In the genomic region with DNA sequence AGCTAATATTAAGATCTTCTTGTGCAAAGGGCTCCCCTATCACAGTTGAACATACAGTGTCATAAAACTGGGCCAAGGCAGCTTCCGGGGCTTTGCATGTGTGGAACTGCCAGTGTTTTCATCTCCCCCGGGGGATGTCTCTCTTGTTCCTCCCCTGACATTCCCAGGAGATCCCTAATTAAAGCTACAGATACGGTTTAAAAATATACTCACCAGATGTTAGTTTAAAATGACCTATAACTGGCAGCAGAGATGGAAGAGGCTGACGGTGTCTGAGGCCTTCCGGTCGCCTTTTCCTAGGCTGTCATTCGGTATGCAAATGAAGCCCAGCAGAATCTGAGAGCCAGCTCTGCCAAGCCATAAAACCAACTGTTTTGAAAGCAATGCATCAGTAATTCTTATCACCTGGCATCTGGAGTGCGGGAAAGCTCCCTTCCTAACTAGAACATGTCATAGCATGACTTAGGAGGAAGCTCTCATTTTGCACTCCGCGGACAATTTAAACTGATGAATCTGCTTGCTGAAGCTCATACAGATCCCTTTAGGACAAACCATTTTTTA, we compare ENCODE assay signal across 13 cellular contexts.
DNase-seq lines count a peak whose midpoint lies in the region; ATAC-seq and TF ChIP-seq lines count a peak whose summit lies in the region.
"Had no signal": no experiment of that assay in that cellular context is flagged by ENCODE, and none has a peak within 500 bp of the region (broad histone marks: within the 10 kb centered on the region; RNA-seq: fewer than 3 reads in every experiment).

No MANE protein-coding gene starts in this region.

- H3K36me3 Mint-ChIP-seq in activated T-helper 2 cell treated with anti-CD3 and anti-CD28 coated beads, Interferon-gamma antibody, Interleukin-2, Interleukin-4, amounts not matched to agents 10 μg/mL and 5 μg/mL and 100 μg/mL, durations not matched to agents 14 hours and 24 hours and 36 hours (ENCODE audit: low read depth): no peaks in the 10 kb centered on the region
- H3K36me3 Mint-ChIP-seq: stimulated activated effector memory CD8-positive, alpha-beta T cell treated with anti-CD3 and anti-CD28 coated beads, Interleukin-12 subunit alpha, Interleukin-12 subunit beta, amount 100 ng/mL, for 72 hours had no signal

- H3K27ac Mint-ChIP-seq in activated T-helper 2 cell treated with anti-CD3 and anti-CD28 coated beads, Interferon-gamma antibody, Interleukin-2, Interleukin-4, amounts not matched to agents 10 μg/mL and 5 μg/mL and 100 μg/mL, durations not matched to agents 14 hours and 24 hours and 36 hours: no peak overlapping the region
- H3K27ac Mint-ChIP-seq: stimulated activated effector memory CD8-positive, alpha-beta T cell treated with anti-CD3 and anti-CD28 coated beads, Interleukin-12 subunit alpha, Interleukin-12 subunit beta, amount 100 ng/mL, for 72 hours had no signal

- DNase-seq in AG10803 (ENCODE audit: low read depth) (peak; percentile 47), M059J (ENCODE audit: low read depth) (peak; percentile 86), SJCRH30 (peak; percentile 83 to 89), kidney tubule cell (ENCODE audit: low spot score) (peak; percentile 79), NCI-H226 (no peak)
- DNase-seq in activated T-helper 2 cell treated with anti-CD3 and anti-CD28 coated beads, Interferon-gamma antibody, Interleukin-2, Interleukin-4, amounts not matched to agents 10 μg/mL and 5 μg/mL and 100 μg/mL, durations not matched to agents 14 hours and 24 hours and 36 hours (ENCODE audit: low spot score): no peak
- DNase-seq: activated T-cell treated with anti-CD3 and anti-CD28 coated beads for 4 hours, DND-41, pancreas had no signal

- H3K27me3 ChIP-seq in SJCRH30: no peaks in the 10 kb centered on the region
- H3K27me3 ChIP-seq: pancreas, Peyer's patch had no signal

- TF ChIP-seq CTCF in AG10803 (conservative IDR thresholded peaks at IDR 0.05; ENCODE audit: low read length): no peak

- H3K4me3 Mint-ChIP-seq in activated T-helper 2 cell treated with anti-CD3 and anti-CD28 coated beads, Interferon-gamma antibody, Interleukin-2, Interleukin-4, amounts not matched to agents 10 μg/mL and 5 μg/mL and 100 μg/mL, durations not matched to agents 14 hours and 24 hours and 36 hours (ENCODE audit: low read depth): no peak overlapping the region
- H3K4me3 Mint-ChIP-seq: stimulated activated effector memory CD8-positive, alpha-beta T cell treated with anti-CD3 and anti-CD28 coated beads, Interleukin-12 subunit alpha, Interleukin-12 subunit beta, amount 100 ng/mL, for 72 hours had no signal

- no peaks in the 10 kb centered on the region for H3K9me3 ChIP-seq in SJCRH30 (replicated peaks)
- H3K9me3 ChIP-seq: pancreas, Peyer's patch had no signal

- H3K4me1 ChIP-seq in SJCRH30: peaks cover 53% of the 10 kb centered on the region
- H3K4me1 ChIP-seq: pancreas, Peyer's patch had no signal

- H3K4me3 ChIP-seq in AG10803 (ENCODE audit: low read length) (no peak overlapping the region), SJCRH30 (peak overlapping the region; percentile 25)
- H3K4me3 ChIP-seq: pancreas, Peyer's patch had no signal

- no peaks in the 10 kb centered on the region for H3K4me1 Mint-ChIP-seq in activated T-helper 2 cell treated with anti-CD3 and anti-CD28 coated beads, Interferon-gamma antibody, Interleukin-2, Interleukin-4, amounts not matched to agents 10 μg/mL and 5 μg/mL and 100 μg/mL, durations not matched to agents 14 hours and 24 hours and 36 hours (ENCODE audit: low read depth)
- H3K4me1 Mint-ChIP-seq: stimulated activated effector memory CD8-positive, alpha-beta T cell treated with anti-CD3 and anti-CD28 coated beads, Interleukin-12 subunit alpha, Interleukin-12 subunit beta, amount 100 ng/mL, for 72 hours had no signal

- no peaks in the 10 kb centered on the region for H3K36me3 ChIP-seq in SJCRH30
- H3K36me3 ChIP-seq: pancreas, Peyer's patch had no signal

- H3K9me3 Mint-ChIP-seq in activated T-helper 2 cell treated with anti-CD3 and anti-CD28 coated beads, Interferon-gamma antibody, Interleukin-2, Interleukin-4, amounts not matched to agents 10 μg/mL and 5 μg/mL and 100 μg/mL, durations not matched to agents 14 hours and 24 hours and 36 hours: no peaks in the 10 kb centered on the region
- H3K9me3 Mint-ChIP-seq: stimulated activated effector memory CD8-positive, alpha-beta T cell treated with anti-CD3 and anti-CD28 coated beads, Interleukin-12 subunit alpha, Interleukin-12 subunit beta, amount 100 ng/mL, for 72 hours had no signal

- intact Hi-C loops in activated T-helper 2 cell treated with anti-CD3 and anti-CD28 coated beads, Interferon-gamma antibody, Interleukin-2, Interleukin-4, amounts not matched to agents 10 μg/mL and 5 μg/mL and 100 μg/mL, durations not matched to agents 14 hours and 24 hours and 36 hours (cut with micrococcal nuclease): no loop called here

- H3K27ac ChIP-seq in SJCRH30: peak overlapping the region; percentile 88
- H3K27ac ChIP-seq: pancreas had no signal

- H3K27me3 Mint-ChIP-seq in activated T-helper 2 cell treated with anti-CD3 and anti-CD28 coated beads, Interferon-gamma antibody, Interleukin-2, Interleukin-4, amounts not matched to agents 10 μg/mL and 5 μg/mL and 100 μg/mL, durations not matched to agents 14 hours and 24 hours and 36 hours (ENCODE audit: low read depth): no peaks in the 10 kb centered on the region

- no peak for ATAC-seq in activated CD4-positive, CD25-positive, alpha-beta regulatory T cell treated with anti-CD3 and anti-CD28 coated beads, Interleukin-2, amount 50 U/mL, for 24 hours
- no peak for ATAC-seq in HG02884 (IDR thresholded peaks at IDR 0.05; ENCODE audit: unreplicated experiment)
- ATAC-seq: pancreas; stimulated activated effector memory CD8-positive, alpha-beta T cell treated with anti-CD3 and anti-CD28 coated beads, Interleukin-12 subunit alpha, Interleukin-12 subunit beta, amount 100 ng/mL, for 72 hours had no signal

Comparison
In these comparisons a context has a peak if more than half of its experiments do, and no peak if none do; other contexts are left out.
1. DNase-seq: peak in AG10803 (single experiment), M059J (single experiment), SJCRH30 (2 of 2) and kidney tubule cell (single experiment); none in NCI-H226 (single experiment) and activated T-helper 2 cell treated with anti-CD3 and anti-CD28 coated beads, Interferon-gamma antibody, Interleukin-2, Interleukin-4, amounts not matched to agents 10 μg/mL and 5 μg/mL and 100 μg/mL, durations not matched to agents 14 hours and 24 hours and 36 hours (single experiment).